ENCODE assay signal across 2 cellular contexts in genomic region chr11:73317373-73317772, GRCh38.
TF ChIP-seq lines count a peak whose summit lies in the region.

No MANE protein-coding gene starts in this region.

TF ChIP-seq in IMR-90, 13 proteins besides CTCF, POLR2A, EP300 and RAD21:
- TF ChIP-seq CEBPB (IDR thresholded peaks at IDR 0.05; ENCODE audit: low read depth, low read length) (no peak), SMC3 (IDR thresholded peaks at IDR 0.05; ENCODE audit: low read depth, low read length) (no peak), USF2 (IDR thresholded peaks at IDR 0.05; ENCODE audit: low read depth, low read length) (no peak), ELK1 (IDR thresholded peaks at IDR 0.05; ENCODE audit: borderline replicate concordance, low read depth, low read length) (no peak), NFE2L2 (IDR thresholded peaks at IDR 0.05; ENCODE audit: low read depth, low read length) (no peak), FOS (IDR thresholded peaks at IDR 0.05; ENCODE audit: low read depth, low read length) (no peak), MAFK (IDR thresholded peaks at IDR 0.05; ENCODE audit: low read depth, low read length) (no peak), MXI1 (IDR thresholded peaks at IDR 0.05; ENCODE audit: borderline replicate concordance, low read depth, low read length) (no peak)

TF ChIP-seq in liver, 16 proteins besides CTCF, POLR2A, EP300 and RAD21:
- no peak for TF ChIP-seq HNF4G (IDR thresholded peaks at IDR 0.05)
- TF ChIP-seq TAF1 (conservative IDR thresholded peaks at IDR 0.05): no peak
- no peak for TF ChIP-seq RXRA (IDR thresholded peaks at IDR 0.05)
- no peak for TF ChIP-seq NR2F2 (IDR thresholded peaks at IDR 0.05)
- TF ChIP-seq FOXA2 (IDR thresholded peaks at IDR 0.05): no peak
- TF ChIP-seq SP1 (IDR thresholded peaks at IDR 0.05): no peak
- no peak for TF ChIP-seq EGR1 (IDR thresholded peaks at IDR 0.05; ENCODE audit: low read depth in 2 of 2)
- no peak for TF ChIP-seq ZBTB33 (IDR thresholded peaks at IDR 0.05)
- no peak for TF ChIP-seq GABPA (IDR thresholded peaks at IDR 0.05 in 1 of 2, conservative IDR thresholded peaks at IDR 0.05 in 1 of 2)
- TF ChIP-seq MAX (IDR thresholded peaks at IDR 0.05): no peak
- no peak for TF ChIP-seq ATF3 (IDR thresholded peaks at IDR 0.05)
- TF ChIP-seq JUND (IDR thresholded peaks at IDR 0.05): no peak
- TF ChIP-seq REST (IDR thresholded peaks at IDR 0.05): no peak
- no peak for TF ChIP-seq HNF4A (conservative IDR thresholded peaks at IDR 0.05)
